ENCODE assay signal across 34 cellular contexts in the genomic region with DNA sequence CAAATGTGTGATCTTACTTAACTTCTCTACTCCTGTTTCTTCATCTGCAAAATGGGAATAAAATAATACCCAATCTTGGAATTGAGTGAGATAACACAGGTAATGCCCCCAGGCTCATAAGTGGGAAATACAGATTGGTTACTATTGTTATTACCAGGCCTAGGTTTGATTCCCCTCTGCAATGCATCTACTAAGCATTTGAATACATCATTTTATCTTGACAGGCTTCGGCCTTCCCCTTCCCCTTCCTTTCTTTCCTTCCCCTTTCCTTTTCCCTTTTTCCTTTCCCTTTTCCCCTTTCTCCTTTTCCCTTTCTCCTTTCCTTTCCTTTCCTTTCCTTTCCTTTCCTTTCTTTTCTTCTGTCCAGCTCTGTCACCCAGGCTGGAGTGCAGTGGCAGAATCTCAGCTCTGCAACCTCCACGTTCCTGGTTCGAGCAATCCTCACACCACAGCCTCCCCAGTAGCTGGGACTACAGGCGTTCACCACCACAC. TPM values are rescaled to one million over a fixed set of nuclear protein-coding genes. Genes with fewer than 3 reads are reported as not detected.
"Had no signal": no experiment of that assay in that cellular context is flagged by ENCODE, and none has a peak within 500 bp of the region (broad histone marks: within the 10 kb centered on the region; RNA-seq: fewer than 3 reads in every experiment).

No MANE protein-coding gene starts in this region.

- H3K4me3 Mint-ChIP-seq: mesothelial cell of epicardium, naive B cell had no signal

- H3K27ac Mint-ChIP-seq: mesothelial cell of epicardium, naive B cell had no signal

- H3K4me1 ChIP-seq: esophagus squamous epithelium, gastrocnemius medialis, heart right ventricle, left lung, lower lobe of right lung had no signal

- H3K4me1 Mint-ChIP-seq: naive B cell had no signal

- H3K9me3 ChIP-seq: esophagus squamous epithelium, gastrocnemius medialis, heart right ventricle, left lung, lower lobe of right lung, mucosa of descending colon had no signal

- H3K9me3 Mint-ChIP-seq: mesothelial cell of epicardium had no signal

- H3K4me3 ChIP-seq: coronary artery, dorsolateral prefrontal cortex, esophagus squamous epithelium, gastrocnemius medialis, heart right ventricle, left lung, lower lobe of right lung, mucosa of descending colon had no signal

- H3K36me3 Mint-ChIP-seq: mesothelial cell of epicardium, naive B cell had no signal

- H3K27me3 ChIP-seq: dorsolateral prefrontal cortex, gastrocnemius medialis had no signal

- FAIRE-seq: colon, endothelial cell of umbilical vein, islet of Langerhans, keratinocyte had no signal

- ATAC-seq: esophagus mucosa, gastrocnemius medialis, heart right ventricle, left cardiac atrium, left lung, left ventricle myocardium superior, lower lobe of right lung, mucosa of descending colon had no signal

- H3K27ac ChIP-seq: coronary artery, dorsolateral prefrontal cortex, epithelial cell of prostate, esophagus squamous epithelium, gastrocnemius medialis, heart right ventricle, left lung, lower lobe of right lung had no signal

- H3K36me3 ChIP-seq: esophagus squamous epithelium, gastrocnemius medialis, heart right ventricle, left lung, lower lobe of right lung had no signal

- DNase-seq: dermis blood vessel endothelial cell; dorsolateral prefrontal cortex; effector CD4-positive, alpha-beta T cell; effector memory CD4-positive, alpha-beta T cell; erythroblast; esophagus squamous epithelium; foreskin fibroblast; foreskin melanocyte; gastrocnemius medialis; glutamatergic neuron; head of caudate nucleus; heart right ventricle; hippocampal formation; left cardiac atrium; left lung; left ventricle myocardium superior; lower lobe of right lung; mesenchymal stem cell; mucosa of descending colon; naive B cell had no signal

RNA-seq across cellular contexts. Expression of gene HNF4A, which starts 7.3 kb away (rescaled TPM):
- total RNA-seq: dermis blood vessel endothelial cell, endothelial cell of umbilical vein, esophagus mucosa, esophagus squamous epithelium, glomerular endothelial cell, heart right ventricle, kidney epithelial cell, left cardiac atrium, left ventricle myocardium superior, lower leg skin, lung microvascular endothelial cell, myocyte had no signal
- polyA plus RNA-seq: endothelial cell of umbilical vein, keratinocyte had no signal

RNA-seq across cellular contexts. Expression of gene R3HDML, which starts 11.4 kb away (rescaled TPM):
- total RNA-seq: dermis blood vessel endothelial cell, dorsolateral prefrontal cortex, endothelial cell of umbilical vein, esophagus mucosa, esophagus squamous epithelium, gastrocnemius medialis, glomerular endothelial cell, heart right ventricle, kidney epithelial cell, left cardiac atrium, left ventricle myocardium superior, lower leg skin, lower lobe of right lung, lung microvascular endothelial cell, mesenteric fat pad, mesothelial cell of epicardium, mucosa of descending colon, myocyte had no signal
- polyA plus RNA-seq: endothelial cell of umbilical vein, heart right ventricle, keratinocyte had no signal
